Comparison of ENCODE assay signal across 17 cellular contexts in the genomic region with DNA sequence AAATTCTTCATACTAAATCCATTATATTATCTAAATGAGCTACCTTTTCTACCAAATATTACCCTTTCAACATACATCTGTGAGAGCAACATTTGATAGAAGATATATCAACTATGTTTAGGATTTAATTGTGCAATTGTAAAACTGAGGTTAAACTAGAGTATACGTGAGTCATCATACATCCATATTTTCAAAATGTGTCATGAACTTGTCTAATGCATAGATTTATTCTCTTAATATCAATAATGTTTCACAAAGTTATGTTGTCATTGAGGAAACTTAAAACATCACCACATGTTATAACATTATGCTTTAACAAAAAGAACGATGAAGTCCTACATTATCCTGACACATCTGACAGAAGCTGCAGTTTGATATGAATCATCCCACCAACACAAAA.
"Had no signal": no experiment of that assay in that cellular context is flagged by ENCODE, and none has a peak within 500 bp of the region (broad histone marks: within the 10 kb centered on the region; RNA-seq: fewer than 3 reads in every experiment).

No MANE protein-coding gene starts in this region.

- H3K4me3 Mint-ChIP-seq: endodermal cell; nephron progenitor cell; stimulated activated naive B cell treated with anti-CD40 and anti-IgM and Interleukin-4, amounts not matched to agents 10 μg/mL and 1 μg/mL and 100 μg/mL, for 72 hours; stimulated activated naive CD8-positive, alpha-beta T cell treated with anti-CD3 and anti-CD28 coated beads, Interleukin-15, amount 100 ng/mL, for 72 hours had no signal

- ATAC-seq: esophagus mucosa; psoas muscle; stimulated activated naive B cell treated with anti-CD40 and anti-IgM and Interleukin-4, amounts not matched to agents 10 μg/mL and 1 μg/mL and 100 μg/mL, for 72 hours; stimulated activated naive CD8-positive, alpha-beta T cell treated with anti-CD3 and anti-CD28 coated beads, Interleukin-15, amount 100 ng/mL, for 72 hours had no signal

- H3K4me3 ChIP-seq: coronary artery, psoas muscle, skin epidermis, testis, transverse colon had no signal

- H3K36me3 Mint-ChIP-seq: naive B cell; stimulated activated naive B cell treated with anti-CD40 and anti-IgM and Interleukin-4, amounts not matched to agents 10 μg/mL and 1 μg/mL and 100 μg/mL, for 72 hours had no signal

- H3K4me1 ChIP-seq: psoas muscle, testis, transverse colon had no signal

- H3K27me3 Mint-ChIP-seq: naive B cell; stimulated activated naive B cell treated with anti-CD40 and anti-IgM and Interleukin-4, amounts not matched to agents 10 μg/mL and 1 μg/mL and 100 μg/mL, for 72 hours; stimulated activated naive CD8-positive, alpha-beta T cell treated with anti-CD3 and anti-CD28 coated beads, Interleukin-15, amount 100 ng/mL, for 72 hours had no signal

- H3K4me1 Mint-ChIP-seq: endodermal cell; naive B cell; nephron progenitor cell; stimulated activated naive B cell treated with anti-CD40 and anti-IgM and Interleukin-4, amounts not matched to agents 10 μg/mL and 1 μg/mL and 100 μg/mL, for 72 hours; stimulated activated naive CD8-positive, alpha-beta T cell treated with anti-CD3 and anti-CD28 coated beads, Interleukin-15, amount 100 ng/mL, for 72 hours had no signal

- H3K27ac Mint-ChIP-seq: endodermal cell; naive B cell; nephron progenitor cell; stimulated activated naive B cell treated with anti-CD40 and anti-IgM and Interleukin-4, amounts not matched to agents 10 μg/mL and 1 μg/mL and 100 μg/mL, for 72 hours; stimulated activated naive CD8-positive, alpha-beta T cell treated with anti-CD3 and anti-CD28 coated beads, Interleukin-15, amount 100 ng/mL, for 72 hours had no signal

- DNase-seq: effector CD4-positive, alpha-beta T cell; endodermal cell; foreskin fibroblast; mesendoderm; naive B cell; nephron progenitor cell; retina; stimulated activated CD4-positive, alpha-beta T cell treated with anti-CD3 and anti-CD28 coated beads, Interleukin-2, amount 100 ng/mL, for 24 hours; stimulated activated CD4-positive, alpha-beta T cell treated with anti-CD3 and anti-CD28 coated beads, Interleukin-4, amount 100 ng/mL, for 4 hours; stimulated activated naive B cell treated with anti-CD40 and anti-IgM and Interleukin-4, amounts not matched to agents 10 μg/mL and 1 μg/mL and 100 μg/mL, for 72 hours; stimulated activated naive CD8-positive, alpha-beta T cell treated with anti-CD3 and anti-CD28 coated beads, Interleukin-15, amount 100 ng/mL, for 72 hours; testis; transverse colon had no signal

- H3K36me3 ChIP-seq: transverse colon had no signal

- H3K9me3 ChIP-seq: testis, transverse colon had no signal

- H3K27ac ChIP-seq: coronary artery, psoas muscle, skin epidermis, testis, transverse colon had no signal

- H3K9me3 Mint-ChIP-seq: nephron progenitor cell had no signal

- H3K27me3 ChIP-seq: testis, transverse colon had no signal
